28 cellular contexts compared by ENCODE assay signal in the genomic region with DNA sequence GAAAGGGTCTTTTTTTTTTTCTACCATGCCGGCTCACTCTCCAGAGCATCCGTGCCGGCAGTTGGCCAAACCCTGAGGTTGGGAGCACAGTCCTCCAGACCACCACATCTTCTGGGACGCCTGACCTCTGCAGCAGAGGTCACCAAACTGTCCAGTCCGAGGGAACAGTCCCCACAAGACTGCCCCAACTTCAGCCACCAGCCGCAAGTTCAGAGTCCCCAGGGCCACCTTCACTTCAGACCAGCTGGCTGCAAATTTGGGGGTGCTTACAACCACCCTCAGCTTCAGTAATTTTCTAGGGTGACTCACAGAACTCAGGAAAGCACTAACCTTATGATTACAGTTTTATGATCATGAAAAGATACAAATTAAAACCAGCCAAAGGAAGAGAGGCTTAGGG. TPM values are rescaled to one million over a fixed set of nuclear protein-coding genes. Genes with fewer than 3 reads are reported as not detected.
"Had no signal": no experiment of that assay in that cellular context is flagged by ENCODE, and none has a peak within 500 bp of the region (broad histone marks: within the 10 kb centered on the region; RNA-seq: fewer than 3 reads in every experiment).

No MANE protein-coding gene starts in this region.

- H3K27ac Mint-ChIP-seq: activated B cell treated with CpG ODN at 0.5 μM for 24 hours; activated CD4-positive, alpha-beta memory T cell treated with anti-CD3 and anti-CD28 coated beads, Interleukin-2, amount 10 ng/mL, durations not matched to agents 7 days and 5 days; activated naive CD4-positive, alpha-beta T cell treated with anti-CD3 and anti-CD28 coated beads, Interleukin-2, amount 50 U/mL, for 72 hours; activated naive CD8-positive, alpha-beta T cell treated with anti-CD3 and anti-CD28 coated beads, Interleukin-2, amount 50 U/mL, for 24 hours; T-cell had no signal

- H3K4me1 Mint-ChIP-seq: activated B cell treated with CpG ODN at 0.5 μM for 24 hours; activated naive CD8-positive, alpha-beta T cell treated with anti-CD3 and anti-CD28 coated beads, Interleukin-2, amount 50 U/mL, for 24 hours had no signal

- H3K4me2 ChIP-seq: KMS-11 had no signal

- H3K27ac ChIP-seq: ascending aorta, body of pancreas, KMS-11 had no signal

- H3K4me1 ChIP-seq: ascending aorta had no signal

- H3K9me3 ChIP-seq: ascending aorta, body of pancreas had no signal

- DNase-seq: activated B cell treated with CpG ODN at 0.5 μM for 24 hours; activated CD4-positive, alpha-beta memory T cell treated with anti-CD3 and anti-CD28 coated beads, Interleukin-2, amount 10 ng/mL, durations not matched to agents 7 days and 5 days; activated CD4-positive, alpha-beta T cell treated with anti-CD3 and anti-CD28 coated beads, Interleukin-2, amount 50 U/mL, for 1 hour; activated CD8-positive, alpha-beta memory T cell treated with anti-CD3 and anti-CD28 coated beads, Interleukin-2, amount 50 U/mL, for 4 hours; activated effector memory CD4-positive, alpha-beta T cell treated with anti-CD3 and anti-CD28 coated beads, Interleukin-2, amount 50 U/mL, for 16 hours; activated naive CD4-positive, alpha-beta T cell treated with Interleukin-2 at 50 U/mL for 16 hours; activated naive CD8-positive, alpha-beta T cell treated with anti-CD3 and anti-CD28 coated beads, Interleukin-2, amount 50 U/mL, for 24 hours; activated T-cell treated with anti-CD3 and anti-CD28 coated beads, Interleukin-2, amount 50 U/mL, for 4 hours; amniotic stem cell; body of pancreas; MG63; MV-4-11; NCI-H1092 treated with DMSO at 0.1 percent for 48 hours; NCI-H1417 treated with DMSO at 0.1 percent for 48 hours; NCI-H1694 treated with DMSO at 0.1 percent for 48 hours; NCI-H2029 treated with DMSO at 0.1 percent for 48 hours; NCI-H510A; NCI-H526 treated with DMSO at 0.1 percent for 48 hours; NK-92 treated with Interleukin-12 subunit alpha and Interleukin-12 subunit beta, amount 100 ng/mL, for 24 hours; SHP77 treated with DMSO at 0.1 percent for 48 hours; T1000 had no signal

- H3K36me3 ChIP-seq: ascending aorta, MG63 had no signal

- ATAC-seq: activated naive CD8-positive, alpha-beta T cell treated with anti-CD3 and anti-CD28 coated beads, Interleukin-2, amount 50 U/mL, for 24 hours; activated T-cell treated with anti-CD3 and anti-CD28 coated beads, Interleukin-2, amount 50 U/mL, for 4 hours; T-cell had no signal

- H3K4me3 ChIP-seq: ascending aorta, body of pancreas, MG63 had no signal

- H3K9ac ChIP-seq: KMS-11 had no signal

- H3K27me3 ChIP-seq: ascending aorta, body of pancreas, MG63 had no signal

- H3K4me3 Mint-ChIP-seq: activated B cell treated with CpG ODN at 0.5 μM for 24 hours; activated CD4-positive, alpha-beta memory T cell treated with anti-CD3 and anti-CD28 coated beads, Interleukin-2, amount 10 ng/mL, durations not matched to agents 7 days and 5 days; activated naive CD8-positive, alpha-beta T cell treated with anti-CD3 and anti-CD28 coated beads, Interleukin-2, amount 50 U/mL, for 24 hours; activated T-cell treated with anti-CD3 and anti-CD28 coated beads, Interleukin-2, amount 50 U/mL, for 4 hours; central memory CD8-positive, alpha-beta T cell; T-cell had no signal

RNA-seq across cellular contexts. Expression of a gene that starts 28.9 kb away (rescaled TPM):
- total RNA-seq: activated B cell treated with CpG ODN at 0.5 μM for 24 hours; activated CD4-positive, alpha-beta memory T cell treated with anti-CD3 and anti-CD28 coated beads, Interleukin-2, amount 10 ng/mL, durations not matched to agents 7 days and 5 days; activated CD8-positive, alpha-beta memory T cell treated with anti-CD3 and anti-CD28 coated beads for 36 hours; activated naive CD4-positive, alpha-beta T cell treated with anti-CD3 and anti-CD28 coated beads, Interleukin-2, amount 50 U/mL, for 72 hours; activated T-cell treated with anti-CD3 and anti-CD28 coated beads, Interleukin-2, amount 50 U/mL, for 4 hours; ascending aorta; body of pancreas; T-cell had no signal

RNA-seq across cellular contexts. Expression of a gene that starts 44.6 kb away (rescaled TPM):
- total RNA-seq: activated B cell treated with CpG ODN at 0.5 μM for 24 hours; activated CD4-positive, alpha-beta memory T cell treated with anti-CD3 and anti-CD28 coated beads, Interleukin-2, amount 10 ng/mL, durations not matched to agents 7 days and 5 days; activated CD8-positive, alpha-beta memory T cell treated with anti-CD3 and anti-CD28 coated beads for 36 hours; activated naive CD4-positive, alpha-beta T cell treated with anti-CD3 and anti-CD28 coated beads, Interleukin-2, amount 50 U/mL, for 72 hours; activated T-cell treated with anti-CD3 and anti-CD28 coated beads, Interleukin-2, amount 50 U/mL, for 4 hours; ascending aorta; body of pancreas; PC-3; T-cell had no signal
